ENCODE assay signal across 1 cellular context in genomic region chr10:132387723-132388210, GRCh38.
TF ChIP-seq lines count a peak whose summit lies in the region.

No MANE protein-coding gene starts in this region.

TF ChIP-seq in HepG2, 621 proteins besides CTCF, POLR2A, EP300 and RAD21 (continued from another document and continues in another):
- peak; percentile 53 for TF ChIP-seq RXRA (CRISPR knock-in tag; IDR thresholded peaks at IDR 0.05)
- TF ChIP-seq ZFP90 (CRISPR knock-in tag; IDR thresholded peaks at IDR 0.05; ENCODE audit: borderline replicate concordance), result no peak
- 0 out of 2 replicates have a peak, but pooled peaks have one; percentile 29 for TF ChIP-seq REPIN1 (CRISPR knock-in tag; IDR thresholded peaks at IDR 0.05; ENCODE audit: borderline replicate concordance, low read depth)
- TF ChIP-seq ZNF576 (CRISPR knock-in tag; IDR thresholded peaks at IDR 0.05), result no peak
- TF ChIP-seq HIVEP1 (CRISPR knock-in tag; IDR thresholded peaks at IDR 0.05), result peak; percentile 64; the same call in 1 of the 2 replicates
- no peak for TF ChIP-seq SUZ12 (IDR thresholded peaks at IDR 0.05; ENCODE audit: low read depth, low read length)
- TF ChIP-seq ZBTB7A (CRISPR knock-in tag; IDR thresholded peaks at IDR 0.05), result peak; percentile 78; the same call in 1 of the 2 replicates
- TF ChIP-seq TEF (CRISPR knock-in tag; IDR thresholded peaks at IDR 0.05), result no peak
- TF ChIP-seq ZNF446 (CRISPR knock-in tag; IDR thresholded peaks at IDR 0.05), result no peak
- TF ChIP-seq HHEX (CRISPR knock-in tag; IDR thresholded peaks at IDR 0.05), result no peak
- TF ChIP-seq IRF2 (CRISPR knock-in tag; IDR thresholded peaks at IDR 0.05), result 0 out of 2 replicates have a peak, but pooled peaks have one; percentile 28
- TF ChIP-seq SRSF1 (optimal IDR thresholded peaks at IDR 0.05; ENCODE audit: low read depth, low read length), result no peak
- TF ChIP-seq ZNF614 (CRISPR knock-in tag; IDR thresholded peaks at IDR 0.05; ENCODE audit: borderline replicate concordance), result no peak
- no peak for TF ChIP-seq ZNF773 (CRISPR knock-in tag; IDR thresholded peaks at IDR 0.05; ENCODE audit: borderline replicate concordance)
- TF ChIP-seq TOE1 (CRISPR knock-in tag; IDR thresholded peaks at IDR 0.05), result no peak
- TF ChIP-seq SP4 (CRISPR knock-in tag; IDR thresholded peaks at IDR 0.05), result peak; percentile 50; the same call in 1 of the 2 replicates
- no peak for TF ChIP-seq TGIF2 (CRISPR knock-in tag; IDR thresholded peaks at IDR 0.05)
- no peak for TF ChIP-seq SP1 (IDR thresholded peaks at IDR 0.05)
- peak; percentile 92 for TF ChIP-seq SP1 (CRISPR knock-in tag; IDR thresholded peaks at IDR 0.05)
- TF ChIP-seq MAZ (IDR thresholded peaks at IDR 0.05; ENCODE audit: borderline replicate concordance, low read depth, low read length), result peak; percentile 44; the same call in 1 of the 2 replicates
- no peak; the same call in 1 of the 2 replicates for TF ChIP-seq MAZ (CRISPR knock-in tag; IDR thresholded peaks at IDR 0.05; ENCODE audit: low read depth)
- TF ChIP-seq MBD4 (IDR thresholded peaks at IDR 0.05; ENCODE audit: borderline replicate concordance, low read length), result no peak
- 0 out of 2 replicates have a peak, but pooled peaks have one; percentile 9 for TF ChIP-seq BHLHE40 (IDR thresholded peaks at IDR 0.05; ENCODE audit: low read length)
- TF ChIP-seq ZNF136 (CRISPR knock-in tag; IDR thresholded peaks at IDR 0.05; ENCODE audit: low read depth), result no peak
- TF ChIP-seq TSC22D2 (CRISPR knock-in tag; IDR thresholded peaks at IDR 0.05; ENCODE audit: borderline replicate concordance), result no peak
- TF ChIP-seq ZMYM4 (CRISPR knock-in tag; IDR thresholded peaks at IDR 0.05), result no peak
- peak; percentile 77 for TF ChIP-seq STAG1 (CRISPR knock-in tag; IDR thresholded peaks at IDR 0.05)
- TF ChIP-seq KDM2A (CRISPR knock-in tag; IDR thresholded peaks at IDR 0.05; ENCODE audit: borderline replicate concordance, low read depth), result peak; percentile 73; the same call in 1 of the 2 replicates
- no peak for TF ChIP-seq ZNF674 (CRISPR knock-in tag; IDR thresholded peaks at IDR 0.05; ENCODE audit: low read depth)
- no peak for TF ChIP-seq ZNF672 (CRISPR knock-in tag; IDR thresholded peaks at IDR 0.05)
- no peak for TF ChIP-seq RERE (CRISPR knock-in tag; IDR thresholded peaks at IDR 0.05; ENCODE audit: low read depth)
- peak; percentile 46; the same call in 1 of the 2 replicates for TF ChIP-seq ZNF768 (CRISPR knock-in tag; IDR thresholded peaks at IDR 0.05)
- peak; percentile 17; the same call in 1 of the 2 replicates for TF ChIP-seq MYC (CRISPR knock-in tag; IDR thresholded peaks at IDR 0.05; ENCODE audit: borderline replicate concordance)
- peak; percentile 41; the same call in 1 of the 2 replicates for TF ChIP-seq SP5 (CRISPR knock-in tag; IDR thresholded peaks at IDR 0.05; ENCODE audit: borderline replicate concordance, low read depth)
- TF ChIP-seq CREBL2 (CRISPR knock-in tag; IDR thresholded peaks at IDR 0.05; ENCODE audit: borderline replicate concordance), result no peak
- no peak for TF ChIP-seq ZBED4 (CRISPR knock-in tag; IDR thresholded peaks at IDR 0.05; ENCODE audit: borderline replicate concordance)
- no peak for TF ChIP-seq MEIS2 (CRISPR knock-in tag; IDR thresholded peaks at IDR 0.05)
- TF ChIP-seq NCOA2 (CRISPR knock-in tag; IDR thresholded peaks at IDR 0.05), result no peak
- TF ChIP-seq MTF2 (CRISPR knock-in tag; IDR thresholded peaks at IDR 0.05; ENCODE audit: borderline replicate concordance), result peak; percentile 53; the same call in 1 of the 2 replicates
- TF ChIP-seq ZNF180 (CRISPR knock-in tag; IDR thresholded peaks at IDR 0.05; ENCODE audit: borderline replicate concordance, low read depth), result no peak
- TF ChIP-seq ZSCAN21 (CRISPR knock-in tag; IDR thresholded peaks at IDR 0.05; ENCODE audit: borderline replicate concordance), result 0 out of 2 replicates have a peak, but pooled peaks have one; percentile 37
- no peak for TF ChIP-seq ZHX2 (IDR thresholded peaks at IDR 0.05; ENCODE audit: low read depth)
- TF ChIP-seq ZHX2 (CRISPR knock-in tag; IDR thresholded peaks at IDR 0.05; ENCODE audit: borderline replicate concordance), result no peak
- no peak for TF ChIP-seq CREM (IDR thresholded peaks at IDR 0.05)
- TF ChIP-seq CREM (CRISPR knock-in tag; IDR thresholded peaks at IDR 0.05), result no peak
- no peak for TF ChIP-seq SYNCRIP (IDR thresholded peaks at IDR 0.05; ENCODE audit: insufficient read depth, low read depth, low read length)
- TF ChIP-seq DBP (CRISPR knock-in tag; IDR thresholded peaks at IDR 0.05; ENCODE audit: not compliant biosample characterization), result no peak
- no peak for TF ChIP-seq ZNF432 (CRISPR knock-in tag; IDR thresholded peaks at IDR 0.05; ENCODE audit: borderline replicate concordance)
- TF ChIP-seq MEF2D (CRISPR knock-in tag; IDR thresholded peaks at IDR 0.05), result no peak
- TF ChIP-seq SALL1 (CRISPR knock-in tag; IDR thresholded peaks at IDR 0.05), result peak; percentile 37
- no peak for TF ChIP-seq PBX2 (CRISPR knock-in tag; IDR thresholded peaks at IDR 0.05)
- TF ChIP-seq FLYWCH1 (CRISPR knock-in tag; IDR thresholded peaks at IDR 0.05), result no peak
- TF ChIP-seq SMAD1 (CRISPR knock-in tag; IDR thresholded peaks at IDR 0.05; ENCODE audit: borderline replicate concordance, low read depth), result no peak
